In the genomic region with DNA sequence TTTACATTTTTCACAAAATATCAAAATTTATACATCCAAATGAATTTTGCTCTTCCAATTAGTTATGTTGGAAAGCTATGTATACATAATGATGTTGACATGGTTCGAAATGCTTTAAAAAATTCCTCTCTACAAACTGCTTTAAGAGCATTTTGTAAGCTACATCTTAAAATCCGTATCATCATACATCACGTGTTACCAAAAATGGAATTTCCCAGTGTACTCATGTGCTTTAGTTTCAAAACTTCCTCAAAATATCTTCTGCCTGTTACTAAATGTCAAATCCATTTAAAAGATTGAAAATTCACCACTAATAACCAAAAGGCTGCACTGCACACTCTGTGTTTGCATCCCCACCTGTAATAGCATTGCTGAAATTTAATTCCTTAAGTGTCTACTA, we compare ENCODE assay signal across 1 cellular context.
TF ChIP-seq lines count a peak whose summit lies in the region.

No MANE protein-coding gene starts in this region.

TF ChIP-seq in IMR-90, 13 proteins besides CTCF, POLR2A, EP300 and RAD21:
- TF ChIP-seq RFX5 (IDR thresholded peaks at IDR 0.05; ENCODE audit: low read depth, low read length) (no peak), MAFK (IDR thresholded peaks at IDR 0.05; ENCODE audit: low read depth, low read length) (no peak), RCOR1 (IDR thresholded peaks at IDR 0.05; ENCODE audit: insufficient replicate concordance, low read length) (no peak), CHD1 (IDR thresholded peaks at IDR 0.05; ENCODE audit: low read depth, low read length) (no peak)
